In the genomic region with DNA sequence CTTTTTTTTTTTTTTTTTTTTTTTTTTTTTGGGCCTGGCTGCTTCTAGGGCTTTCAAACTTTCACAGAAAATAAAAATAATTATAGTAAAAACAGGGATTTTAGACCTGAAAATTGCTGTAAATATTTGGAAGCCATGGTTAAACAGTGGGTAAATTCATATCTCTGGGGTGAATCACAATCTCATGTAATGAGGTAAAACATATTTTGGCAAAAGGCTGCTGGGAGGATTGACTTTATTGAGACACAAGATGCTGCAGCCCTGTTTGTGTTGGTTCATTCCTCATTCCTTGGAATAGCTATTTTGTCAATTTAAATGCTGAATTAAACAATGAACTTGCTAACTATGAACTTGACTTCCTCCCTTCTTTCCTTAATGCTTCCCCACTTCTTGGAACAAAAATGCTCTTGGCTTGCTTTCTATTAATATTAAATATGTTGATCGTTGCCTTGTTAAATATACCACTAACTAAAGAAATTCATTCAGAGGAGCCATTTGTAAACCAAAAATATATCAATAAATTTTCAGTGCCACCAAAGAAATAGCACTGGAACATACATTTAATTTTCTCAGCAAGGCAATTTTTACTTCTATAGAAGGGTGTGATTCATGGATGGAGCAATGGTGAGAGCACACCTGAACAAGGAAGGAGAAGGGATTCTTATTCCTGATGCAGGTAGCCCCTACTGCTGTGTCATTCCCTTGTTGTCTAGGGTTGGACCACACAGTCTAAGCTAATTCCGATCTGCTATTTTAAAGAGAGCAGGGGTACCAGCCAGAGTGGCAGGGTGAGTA, we compare ENCODE assay signal across 12 cellular contexts.
"Had no signal": no experiment of that assay in that cellular context is flagged by ENCODE, and none has a peak within 500 bp of the region (broad histone marks: within the 10 kb centered on the region; RNA-seq: fewer than 3 reads in every experiment).

No MANE protein-coding gene starts in this region.

- H3K27me3 ChIP-seq: dorsolateral prefrontal cortex, sigmoid colon, upper lobe of right lung had no signal

- FAIRE-seq: TTC549 had no signal

- H3K4me1 Mint-ChIP-seq: activated B cell treated with CpG ODN at 0.5 μM for 24 hours had no signal

- ATAC-seq: esophagus mucosa, upper lobe of right lung had no signal

- H3K4me3 Mint-ChIP-seq: activated B cell treated with CpG ODN at 0.5 μM for 24 hours had no signal

- DNase-seq: activated B cell treated with CpG ODN at 0.5 μM for 24 hours; activated CD4-positive, alpha-beta T cell treated with anti-CD3 and anti-CD28 coated beads for 48 hours; activated CD8-positive, alpha-beta memory T cell treated with anti-CD3 and anti-CD28 coated beads for 24 hours; activated naive CD4-positive, alpha-beta T cell; dorsolateral prefrontal cortex; foreskin melanocyte; sigmoid colon; stimulated activated CD4-positive, alpha-beta T cell treated with anti-CD3 and anti-CD28 coated beads, Interleukin-1b, Interleukin-23, amount 100 ng/mL, for 48 hours; upper lobe of right lung had no signal

- H3K27ac ChIP-seq: dorsolateral prefrontal cortex, sigmoid colon, thoracic aorta, upper lobe of right lung had no signal

- H3K36me3 ChIP-seq: sigmoid colon, thoracic aorta, upper lobe of right lung had no signal

- H3K4me1 ChIP-seq: sigmoid colon, upper lobe of right lung had no signal

- H3K27ac Mint-ChIP-seq: activated B cell treated with CpG ODN at 0.5 μM for 24 hours had no signal

- H3K9me3 ChIP-seq: thoracic aorta had no signal

- H3K4me3 ChIP-seq: dorsolateral prefrontal cortex, sigmoid colon, thoracic aorta, upper lobe of right lung had no signal

- H3K27me3 Mint-ChIP-seq: activated B cell treated with CpG ODN at 0.5 μM for 24 hours had no signal
